8 cellular contexts compared by ENCODE assay signal in genomic region chr9:26893030-26893676, GRCh38. TPM values are rescaled to one million over a fixed set of nuclear protein-coding genes. Genes with fewer than 3 reads are reported as not detected.
DNase-seq lines count a peak whose midpoint lies in the region; ATAC-seq and TF ChIP-seq lines count a peak whose summit lies in the region.

No MANE protein-coding gene starts in this region.

- H3K27me3 ChIP-seq in PC-3 (ENCODE audit: low read length), result no peaks in the 10 kb centered on the region
- no peaks in the 10 kb centered on the region for H3K27me3 ChIP-seq in esophagus muscularis mucosa
- no peaks in the 10 kb centered on the region for H3K27me3 ChIP-seq in sigmoid colon

- H3K79me2 ChIP-seq in PC-3 (ENCODE audit: low read length), result peaks cover 39% of the 10 kb centered on the region

- no peaks in the 10 kb centered on the region for H3F3A ChIP-seq in PC-3 (ENCODE audit: low read length, unreplicated experiment)

- H3K36me3 ChIP-seq in PC-3 (ENCODE audit: low read depth, low read length), result no peaks in the 10 kb centered on the region
- no peaks in the 10 kb centered on the region for H3K36me3 ChIP-seq in esophagus muscularis mucosa
- H3K36me3 ChIP-seq in sigmoid colon, result no peaks in the 10 kb centered on the region

- CTCF ChIA-PET in PC-3 (lab: Charles Lee), result no interaction called here

- H3K4me2 ChIP-seq in PC-3 (ENCODE audit: low read length), result peak overlapping the region; percentile 85

- no peak for TF ChIP-seq POLR2A in esophagus muscularis mucosa (IDR thresholded peaks at IDR 0.05; ENCODE audit: low read depth)
- no peak for TF ChIP-seq POLR2A in sigmoid colon (IDR thresholded peaks at IDR 0.05)

- H3K27ac ChIP-seq in PC-3 (ENCODE audit: low read length), result peak overlapping the region; percentile 91
- peak overlapping the region; percentile 98 to 100 (median 99) for H3K27ac ChIP-seq in esophagus muscularis mucosa (replicated peaks in 1 of 4)
- H3K27ac ChIP-seq in sigmoid colon, result peak overlapping the region; percentile 92 to 100 (median 98)

- POLR2A ChIA-PET in PC-3 (lab: Charles Lee; ENCODE audit: unreplicated experiment), result no interaction called here

- H3K4me3 ChIP-seq in GM12875 (ENCODE audit: low read depth, low read length) (peak overlapping the region; percentile 98), PC-3 (ENCODE audit: low read length) (peak overlapping the region; percentile 97), esophagus muscularis mucosa (peak overlapping the region; percentile 95 to 100 (median 98)), sigmoid colon (peak overlapping the region; percentile 72 to 99 (median 92))

- peak overlapping the region; percentile 92 for H3K9ac ChIP-seq in PC-3 (ENCODE audit: low read length)

- H3K9me3 ChIP-seq in PC-3 (ENCODE audit: low read length), result no peaks in the 10 kb centered on the region
- H3K9me3 ChIP-seq in esophagus muscularis mucosa, result no peaks in the 10 kb centered on the region
- no peaks in the 10 kb centered on the region for H3K9me3 ChIP-seq in sigmoid colon

- TF ChIP-seq CTCF in GM12875 (IDR thresholded peaks at IDR 0.05; ENCODE audit: borderline replicate concordance, insufficient read depth, low read depth, low read length) (no peak), PC-3 (conservative IDR thresholded peaks at IDR 0.05; ENCODE audit: low read depth, low read length) (no peak), esophagus muscularis mucosa (IDR thresholded peaks at IDR 0.05) (no peak), sigmoid colon (IDR thresholded peaks at IDR 0.05) (no peak)

- peak overlapping the region; percentile 98 for H2AFZ ChIP-seq in PC-3 (ENCODE audit: low read length)

- WGBS in esophagus muscularis mucosa, result 42% methylated on average over 7 of the region's 7 CpGs
- WGBS in sigmoid colon, 2 donors, result 5 to 15% methylated on average over 7 of the region's 7 CpGs

- DNase-seq in PC-3 (no peak), esophagus muscularis mucosa (ENCODE audit: extremely low spot score) (no peak), sigmoid colon (no peak), NOMO-1 treated with DMSO at 0.1 percent for 48 hours (lab: John Stamatoyannopoulos, UW; ENCODE audit: unreplicated experiment) (no peak), putamen (ENCODE audit: low spot score) (no peak), AG08395 (ENCODE audit: low spot score) (no peak)

- no peaks in the 10 kb centered on the region; the same call in 1 of the 2 replicates for H4K20me1 ChIP-seq in PC-3 (ENCODE audit: low read length)

- no peak for TF ChIP-seq EP300 in esophagus muscularis mucosa (IDR thresholded peaks at IDR 0.05)
- TF ChIP-seq EP300 in sigmoid colon (IDR thresholded peaks at IDR 0.05), result no peak

- intact Hi-C loops in PC-3 (cut with micrococcal nuclease), result no loop called here
- intact Hi-C loops in esophagus muscularis mucosa (cut with DNase I), result loop anchor here (5.0 kb wide), 2 partner anchors 54 to 84 kb away; partner anchors contain the start of gene PLAA
- intact Hi-C loops in sigmoid colon (cut with DNase I), result loop anchor here (2.0 to 5.0 kb wide), 3 partner anchors 54 to 679 kb away; partner anchors contain the start of genes C9orf72 and PLAA

- H3K4me1 ChIP-seq in PC-3 (ENCODE audit: insufficient read depth, low read length) (peaks cover 6% of the 10 kb centered on the region; the same call in 1 of the 2 replicates), esophagus muscularis mucosa (peaks cover 16 to 39% (median 35%) of the 10 kb centered on the region in 4 donors), sigmoid colon (peaks cover 0 to 25% (median 22%) of the 10 kb centered on the region in 4 donors)

- TSS peak; percentile 97 for BruUV-seq in PC-3 (replicated peaks; lab: Mats Ljungman, UMichigan)

- H3K9me2 ChIP-seq in PC-3 (replicated peaks; ENCODE audit: low read length), result no peaks in the 10 kb centered on the region

- ATAC-seq in PC-3 (no peak), HG02973 (IDR thresholded peaks at IDR 0.05; ENCODE audit: unreplicated experiment) (no peak)

RNA-seq across cellular contexts. Expression of gene CAAP1, which starts 0.6 kb away (rescaled TPM):
- total RNA-seq in PC-3 (2014; rRNA removed), result 24.1 and 25.0 TPM in 2 replicates
- 10 to 100 TPM; 15.3 to 18.7 (median 16.2) TPM for total RNA-seq in esophagus muscularis mucosa
- total RNA-seq in sigmoid colon, result 10 to 100 TPM; 10.2 to 18.2 (median 11.5) TPM
- 10 to 100 TPM; 16.4 to 19.2 (median 18.3) TPM for polyA plus RNA-seq in sigmoid colon

RNA-seq across cellular contexts. Expression of gene PLAA, which starts 53.9 kb away (rescaled TPM):
- total RNA-seq in PC-3 (2014; rRNA removed), result 27.2 and 34.6 TPM in 2 replicates
- total RNA-seq in esophagus muscularis mucosa, result 10 to 100 TPM; 22.4 to 32.3 (median 28.0) TPM
- total RNA-seq in sigmoid colon, result 10 to 100 TPM; 20.8 to 32.1 (median 28.0) TPM
- polyA plus RNA-seq in sigmoid colon, result 10 to 100 TPM; 13.9 to 16.2 (median 15.3) TPM
